30 cellular contexts compared by ENCODE assay signal in genomic region chr19:36819130-36819630, GRCh38. TPM values are rescaled to one million over a fixed set of nuclear protein-coding genes. Genes with fewer than 3 reads are reported as not detected.
DNase-seq lines count a peak whose midpoint lies in the region; ATAC-seq, FAIRE-seq and TF ChIP-seq lines count a peak whose summit lies in the region.
"Had no signal": no experiment of that assay in that cellular context is flagged by ENCODE, and none has a peak within 500 bp of the region (broad histone marks: within the 10 kb centered on the region; RNA-seq: fewer than 3 reads in every experiment).

No MANE protein-coding gene starts in this region.

- H3K9ac ChIP-seq in endodermal cell (ENCODE audit: extremely low read depth, low read length, poor library complexity, severe bottlenecking) = no peak overlapping the region
- no peak overlapping the region for H3K9ac ChIP-seq in rectal smooth muscle tissue (ENCODE audit: low read length)
- H3K9ac ChIP-seq: KMS-11 had no signal

- no peaks in the 10 kb centered on the region for H3K4me1 Mint-ChIP-seq in endodermal cell
- no peaks in the 10 kb centered on the region for H3K4me1 Mint-ChIP-seq in activated naive CD4-positive, alpha-beta T cell treated with anti-CD3 and anti-CD28 coated beads for 36 hours (ENCODE audit: low read depth)
- H3K4me1 Mint-ChIP-seq in stimulated activated effector memory CD8-positive, alpha-beta T cell treated with anti-CD3 and anti-CD28 coated beads, Interleukin-12 subunit alpha, Interleukin-12 subunit beta, amount 100 ng/mL, for 72 hours = no peaks in the 10 kb centered on the region
- H3K4me1 Mint-ChIP-seq: neural crest cell had no signal

- CTCF ChIA-PET in RWPE1 (lab: Yijun Ruan, JAX) = no interaction called here
- CTCF ChIA-PET in activated naive CD4-positive, alpha-beta T cell treated with anti-CD3 and anti-CD28 coated beads for 36 hours (lab: Charles Lee) = no interaction called here

- TF ChIP-seq CTCF in endodermal cell (conservative IDR thresholded peaks at IDR 0.05) (no peak), RWPE1 (conservative IDR thresholded peaks at IDR 0.05; ENCODE audit: low read depth) (no peak), omental fat pad (IDR thresholded peaks at IDR 0.05) (no peak)

- H3K4me3 ChIP-seq in endodermal cell (ENCODE audit: low read length) (peak overlapping the region; percentile 68), rectal smooth muscle tissue (ENCODE audit: low read length) (peak overlapping the region; percentile 20)
- H3K4me3 ChIP-seq: dorsolateral prefrontal cortex, HAP-1, hepatocyte, left ventricle myocardium inferior, prostate gland, SJCRH30, thyroid gland had no signal

- H3K9me3 Mint-ChIP-seq in endodermal cell = peaks cover 98% of the 10 kb centered on the region
- H3K9me3 Mint-ChIP-seq in activated naive CD4-positive, alpha-beta T cell treated with anti-CD3 and anti-CD28 coated beads for 36 hours = peaks cover 45% of the 10 kb centered on the region
- H3K9me3 Mint-ChIP-seq in stimulated activated effector memory CD8-positive, alpha-beta T cell treated with anti-CD3 and anti-CD28 coated beads, Interleukin-12 subunit alpha, Interleukin-12 subunit beta, amount 100 ng/mL, for 72 hours = peaks cover 24% of the 10 kb centered on the region

- H3K27ac ChIP-seq in endodermal cell (ENCODE audit: low read depth, low read length) (no peak overlapping the region), rectal smooth muscle tissue (ENCODE audit: low read depth, low read length) (no peak overlapping the region), RWPE1 (no peak overlapping the region)
- H3K27ac ChIP-seq: dorsolateral prefrontal cortex, epithelial cell of prostate, hepatocyte, KMS-11, left ventricle myocardium inferior, prostate gland, SJCRH30, thyroid gland had no signal

- H3K27ac Mint-ChIP-seq in endodermal cell = no peak overlapping the region
- no peak overlapping the region for H3K27ac Mint-ChIP-seq in activated naive CD4-positive, alpha-beta T cell treated with anti-CD3 and anti-CD28 coated beads for 36 hours
- no peak overlapping the region for H3K27ac Mint-ChIP-seq in stimulated activated effector memory CD8-positive, alpha-beta T cell treated with anti-CD3 and anti-CD28 coated beads, Interleukin-12 subunit alpha, Interleukin-12 subunit beta, amount 100 ng/mL, for 72 hours
- H3K27ac Mint-ChIP-seq: activated CD8-positive, alpha-beta T cell treated with anti-CD3 and anti-CD28 coated beads, Interleukin-2, amount 10 ng/mL, durations not matched to agents 7 days and 5 days had no signal

- FAIRE-seq in RCC 7860 (lab: Jason Lieb, UNC) = no peak
- FAIRE-seq: TTC549 had no signal

- H3K4me1 ChIP-seq in endodermal cell (ENCODE audit: control insufficient read depth, insufficient read depth, low read length) (no peaks in the 10 kb centered on the region), rectal smooth muscle tissue (ENCODE audit: control insufficient read depth, insufficient read depth, low read length) (no peaks in the 10 kb centered on the region)
- H3K4me1 ChIP-seq: HAP-1, left ventricle myocardium inferior, prostate gland, SJCRH30, thyroid gland had no signal

- no peaks in the 10 kb centered on the region for H3K27me3 ChIP-seq in endodermal cell (ENCODE audit: control insufficient read depth, insufficient read depth, low read length, poor library complexity, severe bottlenecking)
- H3K27me3 ChIP-seq in rectal smooth muscle tissue (ENCODE audit: control insufficient read depth, insufficient read depth, low read length) = no peaks in the 10 kb centered on the region
- H3K27me3 ChIP-seq: hepatocyte, SJCRH30, thyroid gland had no signal

- H3K36me3 ChIP-seq in endodermal cell (ENCODE audit: control insufficient read depth, insufficient read depth, low read length) (peaks cover 83% of the 10 kb centered on the region), rectal smooth muscle tissue (ENCODE audit: control insufficient read depth, insufficient read depth, low read length) (peaks cover 41% of the 10 kb centered on the region)

- no peak overlapping the region for H3K4me3 Mint-ChIP-seq in endodermal cell
- H3K4me3 Mint-ChIP-seq in activated naive CD4-positive, alpha-beta T cell treated with anti-CD3 and anti-CD28 coated beads for 36 hours = no peak overlapping the region
- H3K4me3 Mint-ChIP-seq in stimulated activated effector memory CD8-positive, alpha-beta T cell treated with anti-CD3 and anti-CD28 coated beads, Interleukin-12 subunit alpha, Interleukin-12 subunit beta, amount 100 ng/mL, for 72 hours = no peak overlapping the region
- H3K4me3 Mint-ChIP-seq: activated CD8-positive, alpha-beta T cell treated with anti-CD3 and anti-CD28 coated beads, Interleukin-2, amount 10 ng/mL, durations not matched to agents 7 days and 5 days; neural crest cell had no signal

- intact Hi-C loops in activated naive CD4-positive, alpha-beta T cell treated with anti-CD3 and anti-CD28 coated beads for 36 hours (cut with micrococcal nuclease) = no loop called here

- POLR2A ChIA-PET in RWPE1 (lab: Yijun Ruan, JAX; ENCODE audit: low non-redundant PET) = no interaction called here

- H3K9me3 ChIP-seq in endodermal cell (ENCODE audit: control insufficient read depth, low read length) = peaks cover 98% of the 10 kb centered on the region
- H3K9me3 ChIP-seq: prostate gland had no signal

- 96% methylated on average over 6 to 7 of the region's 7 CpGs for WGBS in endodermal cell (ENCODE audit: insufficient coverage in 1 of 2, insufficient read length in 1 of 2), 2 experiments

- no peak for ATAC-seq in stimulated activated effector memory CD8-positive, alpha-beta T cell treated with anti-CD3 and anti-CD28 coated beads, Interleukin-12 subunit alpha, Interleukin-12 subunit beta, amount 100 ng/mL, for 72 hours
- no peak for ATAC-seq in omental fat pad (ENCODE audit: low FRiP score)
- ATAC-seq: activated CD8-positive, alpha-beta T cell treated with anti-CD3 and anti-CD28 coated beads, Interleukin-2, amount 10 ng/mL, durations not matched to agents 7 days and 5 days; PC-3 had no signal

- DNase-seq in ELR (ENCODE audit: low read depth) (peak; percentile 4), RCC 7860 (ENCODE audit: low spot score) (peak; percentile 8), endodermal cell (no peak), RWPE1 (ENCODE audit: low spot score) (no peak), omental fat pad (ENCODE audit: low spot score) (no peak)
- DNase-seq in activated naive CD4-positive, alpha-beta T cell treated with anti-CD3 and anti-CD28 coated beads for 36 hours = no peak
- DNase-seq in stimulated activated effector memory CD8-positive, alpha-beta T cell treated with anti-CD3 and anti-CD28 coated beads, Interleukin-12 subunit alpha, Interleukin-12 subunit beta, amount 100 ng/mL, for 72 hours (ENCODE audit: low spot score in 2 of 2) = no peak
- DNase-seq: activated CD4-positive, alpha-beta T cell treated with anti-CD3 and anti-CD28 coated beads for 1 hour; activated CD8-positive, alpha-beta T cell treated with anti-CD3 and anti-CD28 coated beads, Interleukin-2, amount 10 ng/mL, durations not matched to agents 7 days and 5 days; activated T-cell treated with anti-CD3 and anti-CD28 coated beads, Interleukin-2, amount 50 U/mL, for 1 hour; amygdala; dorsolateral prefrontal cortex; foreskin melanocyte; left ventricle myocardium inferior; NCI-H187; PC-3; SJCRH30; stimulated activated CD4-positive, alpha-beta T cell treated with anti-CD3 and anti-CD28 coated beads, Interleukin-2, amount 100 ng/mL, for 48 hours; stimulated activated naive CD4-positive, alpha-beta T cell treated with Interleukin-2 at 50 U/mL for 16 hours; T-helper 1 cell; thyroid gland had no signal

- peaks cover 94% of the 10 kb centered on the region for H3K36me3 Mint-ChIP-seq in endodermal cell (ENCODE audit: low read depth)
- peaks cover 77% of the 10 kb centered on the region for H3K36me3 Mint-ChIP-seq in activated naive CD4-positive, alpha-beta T cell treated with anti-CD3 and anti-CD28 coated beads for 36 hours (ENCODE audit: low read depth)
- H3K36me3 Mint-ChIP-seq in stimulated activated effector memory CD8-positive, alpha-beta T cell treated with anti-CD3 and anti-CD28 coated beads, Interleukin-12 subunit alpha, Interleukin-12 subunit beta, amount 100 ng/mL, for 72 hours = peaks cover 52% of the 10 kb centered on the region

- no peaks in the 10 kb centered on the region for H3K27me3 Mint-ChIP-seq in endodermal cell (ENCODE audit: insufficient read depth)
- H3K27me3 Mint-ChIP-seq in activated naive CD4-positive, alpha-beta T cell treated with anti-CD3 and anti-CD28 coated beads for 36 hours (ENCODE audit: low read depth) = no peaks in the 10 kb centered on the region

RNA-seq across cellular contexts. Expression of gene ZNF790, which starts 19.0 kb away (rescaled TPM):
- total RNA-seq in endodermal cell (10 to 100 TPM in 1 of 2 donors, 1 to 10 TPM in 1; 7.3 to 10.1 TPM), omental fat pad (1 to 10 TPM; 4.0 to 8.4 (median 4.4) TPM)
- 5.4 TPM for polyA plus RNA-seq in endodermal cell (2013, experiment 1 of 2)
- 4.7 TPM for polyA plus RNA-seq in endodermal cell (2013, experiment 2 of 2)
- 1 to 10 TPM; 4.9 to 5.2 TPM for total RNA-seq in activated naive CD4-positive, alpha-beta T cell treated with anti-CD3 and anti-CD28 coated beads for 36 hours
- total RNA-seq: HT-29 had no signal

RNA-seq across cellular contexts. Expression of gene ZNF345, which starts 31.5 kb away (rescaled TPM):
- total RNA-seq in endodermal cell (1 to 10 TPM; 7.0 to 9.2 TPM), omental fat pad (1 to 10 TPM; 2.6 to 7.4 (median 4.2) TPM)
- polyA plus RNA-seq in endodermal cell (2013, experiment 1 of 2) = 5.6 TPM
- polyA plus RNA-seq in endodermal cell (2013, experiment 2 of 2) = 7.1 TPM
- total RNA-seq in activated naive CD4-positive, alpha-beta T cell treated with anti-CD3 and anti-CD28 coated beads for 36 hours = 1 to 10 TPM; 3.0 to 3.6 TPM
- total RNA-seq: HT-29 had no signal

RNA-seq across cellular contexts. Expression of gene ZNF850, which starts 46.6 kb away (rescaled TPM):
- 10 to 100 TPM; 28.1 to 30.7 TPM for total RNA-seq in endodermal cell
- polyA plus RNA-seq in endodermal cell (2013, experiment 1 of 2) = 3.2 TPM
- 4.3 TPM for polyA plus RNA-seq in endodermal cell (2013, experiment 2 of 2)
- 10 to 100 TPM; 11.2 to 11.3 TPM for total RNA-seq in activated naive CD4-positive, alpha-beta T cell treated with anti-CD3 and anti-CD28 coated beads for 36 hours
- total RNA-seq in omental fat pad = 1 to 10 TPM; 1.7 to 4.6 (median 3.5) TPM

Comparison
In these comparisons a context has a peak if more than half of its experiments do, and no peak if none do; other contexts are left out.
1. DNase-seq: peak in ELR (single experiment) and RCC 7860 (single experiment); none in endodermal cell (single experiment), RWPE1 (single experiment), activated naive CD4-positive, alpha-beta T cell treated with anti-CD3 and anti-CD28 coated beads for 36 hours (single experiment), stimulated activated effector memory CD8-positive, alpha-beta T cell treated with anti-CD3 and anti-CD28 coated beads, Interleukin-12 subunit alpha, Interleukin-12 subunit beta, amount 100 ng/mL, for 72 hours (0 of 2) and omental fat pad (single experiment).